Comparison of ENCODE assay signal across 12 cellular contexts in the genomic region with DNA sequence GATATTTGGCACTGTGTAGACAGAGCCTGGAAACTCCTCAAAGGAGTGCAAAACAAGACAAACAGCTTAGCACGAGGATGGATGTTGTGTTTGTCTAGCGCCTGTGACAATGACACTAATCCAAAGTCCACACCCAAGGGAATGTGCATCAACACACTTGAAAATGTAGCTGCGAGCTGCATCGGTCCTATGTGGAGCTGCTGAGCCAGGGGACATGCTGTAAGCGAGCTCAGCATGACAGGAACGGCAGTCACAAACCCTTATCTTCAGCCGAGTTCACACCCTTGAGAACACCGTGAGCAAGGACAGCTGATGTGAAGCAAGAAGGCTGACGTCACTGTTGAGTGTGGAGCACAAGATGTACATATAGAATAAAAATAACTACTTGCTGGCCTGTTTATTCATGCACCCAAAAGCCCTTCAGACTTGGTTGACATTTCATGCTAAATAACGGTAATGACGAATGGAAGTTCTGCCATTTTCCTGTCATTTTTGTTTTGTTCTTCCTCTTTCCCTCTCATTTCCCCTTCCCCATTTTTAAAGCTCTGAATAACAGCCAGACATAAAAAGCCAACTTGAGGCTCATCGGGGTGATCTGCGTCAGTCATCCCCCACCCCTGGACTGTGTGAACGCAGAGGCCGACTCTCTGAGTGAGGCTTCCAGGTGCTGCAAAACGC.
DNase-seq lines count a peak whose midpoint lies in the region; ATAC-seq, FAIRE-seq and TF ChIP-seq lines count a peak whose summit lies in the region.
"Had no signal": no experiment of that assay in that cellular context is flagged by ENCODE, and none has a peak within 500 bp of the region (broad histone marks: within the 10 kb centered on the region; RNA-seq: fewer than 3 reads in every experiment).

No MANE protein-coding gene starts in this region.

- H2BK12ac ChIP-seq in trophoblast cell (ENCODE audit: low read length): no peak overlapping the region

- CTCF ChIA-PET in K562 (lab: Yijun Ruan, JAX; ENCODE audit: low intra/inter-chr PET ratio): no interaction called here

- no peaks in the 10 kb centered on the region for H3K79me1 ChIP-seq in trophoblast cell (ENCODE audit: low read length)

- ATAC-seq in K562: peak; percentile 87
- ATAC-seq: WTC11 had no signal

- POLR2A ChIA-PET in K562 (lab: Yijun Ruan, JAX): interaction anchor here (1.2 kb wide), 1 partner anchor 13 kb away, joined by 3 read pairs; no protein-coding TSS in a partner anchor

- no peaks in the 10 kb centered on the region for H3K9me1 ChIP-seq in K562 (ENCODE audit: control insufficient read depth, insufficient read depth, low read length)

- TF ChIP-seq EP300 in K562 (IDR thresholded peaks at IDR 0.05; ENCODE audit: low read length): no peak

- H3K4ac ChIP-seq in trophoblast cell (ENCODE audit: low read depth, low read length): no peak overlapping the region

- TF ChIP-seq CTCF in K562 (IDR thresholded peaks at IDR 0.05 in 2 of 3, conservative IDR thresholded peaks at IDR 0.05 in 1 of 3; ENCODE audit: insufficient read depth in 2 of 3, low read depth in 1 of 3, low read length in 3 of 3): no peak

- H3K4me1 ChIP-seq in K562 (replicated peaks in 1 of 2; ENCODE audit: control insufficient read depth in 2 of 2, insufficient read depth in 2 of 2, low read length in 2 of 2): peaks cover 0 to 3% of the 10 kb centered on the region in 2 experiments; a peak in 1 of 5 replicates
- H3K4me1 ChIP-seq in trophoblast cell (ENCODE audit: control insufficient read depth in 1 of 2, insufficient read depth in 2 of 2, low read length in 2 of 2): peaks cover 6% of the 10 kb centered on the region in 2 experiments

- H4K91ac ChIP-seq in trophoblast cell (ENCODE audit: low read depth, low read length): no peak overlapping the region

- no peaks in the 10 kb centered on the region for H3K9me3 ChIP-seq in K562 (replicated peaks; ENCODE audit: control insufficient read depth, insufficient read depth, low read depth, low read length)
- no peaks in the 10 kb centered on the region for H3K9me3 ChIP-seq in trophoblast cell (ENCODE audit: insufficient read depth, low read depth, low read length)

- H3K4me2 ChIP-seq in K562 (ENCODE audit: insufficient read depth, low read length) (peak overlapping the region; percentile 19; the same call in 1 of the 2 replicates), trophoblast cell (ENCODE audit: low read length) (no peak overlapping the region)

- TF ChIP-seq POLR2A in K562 (conservative IDR thresholded peaks at IDR 0.05): no peak

- H3K23ac ChIP-seq in trophoblast cell (ENCODE audit: low read length): no peak overlapping the region

- peak; percentile 74 for FAIRE-seq in K562 (lab: Jason Lieb, UNC)

- no peak overlapping the region for H3K18ac ChIP-seq in trophoblast cell (ENCODE audit: low read length)

- H4K8ac ChIP-seq in trophoblast cell (ENCODE audit: low read depth, low read length): no peak overlapping the region

- no peaks in the 10 kb centered on the region for H3K79me2 ChIP-seq in K562 (ENCODE audit: control insufficient read depth, insufficient read depth, low read length)
- H3K79me2 ChIP-seq in trophoblast cell (ENCODE audit: control insufficient read depth, insufficient read depth, low read length, poor library complexity): no peaks in the 10 kb centered on the region

- H2AFZ ChIP-seq in K562 (ENCODE audit: low read depth, low read length): no peak overlapping the region
- H2AFZ ChIP-seq in trophoblast cell (ENCODE audit: insufficient read depth, low read length, poor library complexity): no peak overlapping the region

- BruUV-seq in K562 (replicated peaks; lab: Mats Ljungman, UMichigan): no TSS peak

- H3K36me3 ChIP-seq in K562 (ENCODE audit: control insufficient read depth, insufficient read depth, low read length) (no peaks in the 10 kb centered on the region), trophoblast cell (ENCODE audit: control insufficient read depth in 1 of 2, insufficient read depth in 2 of 2, low read length in 2 of 2) (no peaks in the 10 kb centered on the region)

- intact Hi-C loops in K562 (cut with micrococcal nuclease): no loop called here

- in situ Hi-C loops in G401 (cut with HindIII; ENCODE audit: low sequenced_read_pairs): no loop called here
- in situ Hi-C loops in K562 (cut with MboI): no loop called here

- H4K20me1 ChIP-seq in K562 (replicated peaks; ENCODE audit: control insufficient read depth, insufficient read depth, low read length): no peaks in the 10 kb centered on the region

- H3K14ac ChIP-seq in trophoblast cell (ENCODE audit: low read length): no peak overlapping the region

- H3K9ac ChIP-seq in K562 (ENCODE audit: insufficient read depth in 1 of 2, low read depth in 2 of 2, low read length in 2 of 2) (no peak overlapping the region), trophoblast cell (ENCODE audit: low read length) (no peak overlapping the region)

- H4K12ac ChIP-seq in trophoblast cell (ENCODE audit: low read depth, low read length): no peak overlapping the region

- H2BK120ac ChIP-seq in trophoblast cell (ENCODE audit: insufficient read depth, low read length, poor library complexity): no peak overlapping the region

- H2BK5ac ChIP-seq in trophoblast cell (ENCODE audit: low read depth, low read length, poor library complexity): no peak overlapping the region

- 1% methylated on average over 16 of the region's 16 CpGs for WGBS in K562 (ENCODE audit: insufficient coverage, low coverage, missing lambda C conversion rate)
- WGBS in trophoblast cell (ENCODE audit: extremely low coverage, insufficient coverage, insufficient read length): no CpG with 5 or more reads among the region's 16 CpGs

- TF ChIP-seq RAD21 in K562 (CRISPR knock-in tag; conservative IDR thresholded peaks at IDR 0.05 in 1 of 2, IDR thresholded peaks at IDR 0.05 in 1 of 2): no peak

- no peak overlapping the region for H3K4me3 ChIP-seq in K562
- H3K4me3 ChIP-seq in trophoblast cell (ENCODE audit: low read depth, low read length): no peak overlapping the region

- H3K27me3 ChIP-seq in K562 (ENCODE audit: control insufficient read depth in 2 of 2, insufficient read depth in 2 of 2, low read length in 2 of 2) (peaks cover 0 to 11% of the 10 kb centered on the region in 2 experiments; a peak in 2 of 5 replicates), trophoblast cell (ENCODE audit: insufficient read depth, low read length) (no peaks in the 10 kb centered on the region)

- DNase-seq in G401 (ENCODE audit: low spot score) (peak; percentile 19), K562 (ENCODE audit: extremely low read depth in 1 of 4, low spot score in 3 of 4) (peak in 1 of 4 experiments; percentile 37), globus pallidus (ENCODE audit: low spot score) (peak; percentile 20), trophoblast cell (peak; percentile 82 to 89), H4 (ENCODE audit: low spot score) (no peak), dermis blood vessel endothelial cell (no peak), LoVo (ENCODE audit: low spot score) (no peak), DMS153 treated with DMSO at 0.1 percent for 48 hours (lab: John Stamatoyannopoulos, UW; ENCODE audit: unreplicated experiment) (no peak)
- DNase-seq: DMS153; effector memory CD4-positive, alpha-beta T cell; NCI-H2171 treated with DMSO at 0.1 percent for 48 hours had no signal

- H3K27ac ChIP-seq in K562 (ENCODE audit: extremely low read depth, low read depth, low read length): no peak overlapping the region
- H3K27ac ChIP-seq in trophoblast cell (ENCODE audit: low read depth, low read length): no peak overlapping the region

- H2AK5ac ChIP-seq in trophoblast cell (ENCODE audit: low read length): no peak overlapping the region

TF ChIP-seq in K562, 482 proteins besides CTCF, POLR2A, EP300 and RAD21 (continues in another document):
- TF ChIP-seq POLR3G (IDR thresholded peaks at IDR 0.05; ENCODE audit: extremely low read depth, insufficient read length, insufficient replicate concordance): no peak
- TF ChIP-seq IFI16 (CRISPR knock-in tag; IDR thresholded peaks at IDR 0.05): no peak
- TF ChIP-seq THAP12 (CRISPR knock-in tag; IDR thresholded peaks at IDR 0.05): no peak
- no peak for TF ChIP-seq ZNF507 (tag; conservative IDR thresholded peaks at IDR 0.05)
- TF ChIP-seq ZSCAN29 (IDR thresholded peaks at IDR 0.05): peak; percentile 66
- TF ChIP-seq ZNF512 (tag; IDR thresholded peaks at IDR 0.05): no peak
- no peak for TF ChIP-seq POLR2H (tag; IDR thresholded peaks at IDR 0.05; ENCODE audit: low read depth)
- TF ChIP-seq NFIX (CRISPR knock-in tag; IDR thresholded peaks at IDR 0.05; ENCODE audit: low read depth): no peak
- TF ChIP-seq BCOR (IDR thresholded peaks at IDR 0.05): no peak
- no peak for TF ChIP-seq SRSF7 (optimal IDR thresholded peaks at IDR 0.05; ENCODE audit: low read depth, low read length)

Comparison
In these comparisons a context has a peak if more than half of its experiments do, and no peak if none do; other contexts are left out.
1. DNase-seq: peak in G401 (single experiment), globus pallidus (single experiment) and trophoblast cell (2 of 2); none in H4 (single experiment), dermis blood vessel endothelial cell (single experiment), LoVo (single experiment) and DMS153 treated with DMSO at 0.1 percent for 48 hours (single experiment).